10 cellular contexts compared by ENCODE assay signal in the genomic region with DNA sequence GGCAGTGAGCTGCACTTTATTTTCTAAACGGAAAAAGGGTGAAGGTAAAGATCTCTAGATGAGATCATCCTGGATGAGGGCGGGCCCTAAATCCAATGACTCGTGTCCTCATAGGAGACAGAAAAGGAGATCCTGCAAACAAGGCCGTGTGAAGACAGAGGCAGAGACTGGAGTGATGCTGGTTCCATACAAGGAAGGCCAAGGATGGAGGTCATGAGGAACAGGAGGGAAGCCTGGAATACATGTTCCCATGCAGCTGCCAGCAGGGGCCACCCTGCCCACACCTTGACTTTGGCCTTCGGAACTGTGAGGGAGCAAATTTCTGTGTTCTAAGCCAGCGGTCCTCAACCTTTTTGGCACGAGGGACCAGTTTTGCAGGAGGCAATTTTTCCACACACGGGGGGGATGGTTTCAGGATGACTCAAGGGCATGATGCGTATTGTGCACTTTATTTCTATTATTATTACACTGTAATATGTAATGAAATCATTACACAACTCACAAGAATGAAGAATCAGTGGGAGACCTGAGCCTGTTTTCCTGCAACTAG.
DNase-seq lines count a peak whose midpoint lies in the region; ATAC-seq and TF ChIP-seq lines count a peak whose summit lies in the region.
"Had no signal": no experiment of that assay in that cellular context is flagged by ENCODE, and none has a peak within 500 bp of the region (broad histone marks: within the 10 kb centered on the region; RNA-seq: fewer than 3 reads in every experiment).

No MANE protein-coding gene starts in this region.

- no peak overlapping the region for H3K27ac ChIP-seq in CD4-positive, alpha-beta T cell (ENCODE audit: low read depth, low read length)

- no peak overlapping the region for H3K4me3 Mint-ChIP-seq in immature natural killer cell
- H3K4me3 Mint-ChIP-seq in CD4-positive, alpha-beta T cell = no peak overlapping the region
- H3K4me3 Mint-ChIP-seq: naive thymus-derived CD4-positive, alpha-beta T cell had no signal

- TF ChIP-seq CTCF in CD4-positive, alpha-beta T cell (IDR thresholded peaks at IDR 0.05) = no peak

- no peaks in the 10 kb centered on the region for H3K36me3 Mint-ChIP-seq in immature natural killer cell
- H3K36me3 Mint-ChIP-seq in CD4-positive, alpha-beta T cell (ENCODE audit: low read depth) = no peaks in the 10 kb centered on the region
- H3K36me3 Mint-ChIP-seq: naive thymus-derived CD4-positive, alpha-beta T cell had no signal

- peaks cover 0 to 2% (median 2%) of the 10 kb centered on the region in 3 donors for H3K27me3 Mint-ChIP-seq in immature natural killer cell (ENCODE audit: low read depth in 3 of 3)
- no peaks in the 10 kb centered on the region for H3K27me3 Mint-ChIP-seq in CD4-positive, alpha-beta T cell

- H3K27ac Mint-ChIP-seq in immature natural killer cell = no peak overlapping the region
- H3K27ac Mint-ChIP-seq in CD4-positive, alpha-beta T cell = no peak overlapping the region
- H3K27ac Mint-ChIP-seq: naive thymus-derived CD4-positive, alpha-beta T cell had no signal

- POLR2A ChIA-PET in CD4-positive, alpha-beta T cell (lab: Charles Lee) = no interaction called here

- peak; percentile 13 for ATAC-seq in Right ventricle myocardium superior (ENCODE audit: poor library complexity)
- no peak for ATAC-seq in CD4-positive, alpha-beta T cell (ENCODE audit: poor library complexity)
- ATAC-seq: naive thymus-derived CD4-positive, alpha-beta T cell had no signal

- intact Hi-C loops in Right ventricle myocardium superior (cut with DNase I) (loop anchor here (5.0 kb wide), 1 partner anchor 282 kb away; the partner anchor contains the start of gene ETS2), cardiac septum (cut with DNase I) (loop anchor here (5.0 kb wide), 2 partner anchors 38 to 177 kb away; no protein-coding TSS in a partner anchor)
- intact Hi-C loops in CD4-positive, alpha-beta T cell (cut with DNase I, micrococcal nuclease) = no loop called here

- no peaks in the 10 kb centered on the region for H3K27me3 ChIP-seq in CD4-positive, alpha-beta T cell (ENCODE audit: control insufficient read depth, insufficient read depth, low read length)

- CTCF ChIA-PET in CD4-positive, alpha-beta T cell (lab: Charles Lee) = no interaction called here

- DNase-seq in Right ventricle myocardium superior (no peak), cardiac septum (ENCODE audit: low spot score) (no peak), amniotic epithelial cell (ENCODE audit: low read depth) (peak; percentile 59), glomerular visceral epithelial cell (ENCODE audit: extremely low spot score) (peak; percentile 46), ureter (ENCODE audit: low spot score) (peak; percentile 59), immature natural killer cell (no peak)
- DNase-seq in activated effector memory CD4-positive, alpha-beta T cell treated with Interleukin-2 at 50 U/mL for 16 hours = no peak
- no peak for DNase-seq in CD4-positive, alpha-beta T cell
- DNase-seq: naive thymus-derived CD4-positive, alpha-beta T cell; NCI-H1436 had no signal

- H3K4me1 Mint-ChIP-seq in immature natural killer cell = no peaks in the 10 kb centered on the region
- no peaks in the 10 kb centered on the region for H3K4me1 Mint-ChIP-seq in CD4-positive, alpha-beta T cell (ENCODE audit: low read depth)

- H3K9me3 ChIP-seq in CD4-positive, alpha-beta T cell (ENCODE audit: control insufficient read depth, low read length) = no peaks in the 10 kb centered on the region

- H3K9me3 Mint-ChIP-seq in immature natural killer cell = no peaks in the 10 kb centered on the region
- H3K9me3 Mint-ChIP-seq in CD4-positive, alpha-beta T cell = no peaks in the 10 kb centered on the region
- H3K9me3 Mint-ChIP-seq: naive thymus-derived CD4-positive, alpha-beta T cell had no signal

Comparison
In these comparisons a context has a peak if more than half of its experiments do, and no peak if none do; other contexts are left out.
1. DNase-seq: peak in amniotic epithelial cell (single experiment), glomerular visceral epithelial cell (single experiment) and ureter (single experiment); none in Right ventricle myocardium superior (single experiment), cardiac septum (single experiment), activated effector memory CD4-positive, alpha-beta T cell treated with Interleukin-2 at 50 U/mL for 16 hours (single experiment), immature natural killer cell (0 of 3) and CD4-positive, alpha-beta T cell (0 of 10).
2. intact Hi-C loops: an anchor here in Right ventricle myocardium superior (5.0 kb wide) and cardiac septum (5.0 kb wide); none called in CD4-positive, alpha-beta T cell.